9 cellular contexts compared by ENCODE assay signal in genomic region chr16:68707341-68708152, GRCh38. TPM values are rescaled to one million over a fixed set of nuclear protein-coding genes. Genes with fewer than 3 reads are reported as not detected.
DNase-seq lines count a peak whose midpoint lies in the region; ATAC-seq and TF ChIP-seq lines count a peak whose summit lies in the region.
"Had no signal": no experiment of that assay in that cellular context is flagged by ENCODE, and none has a peak within 500 bp of the region (broad histone marks: within the 10 kb centered on the region; RNA-seq: fewer than 3 reads in every experiment).

No MANE protein-coding gene starts in this region.

- POLR2A ChIA-PET in HEK293 (lab: Yijun Ruan, JAX) = no interaction called here

- H3K27ac ChIP-seq in HEK293 (ENCODE audit: extremely low read depth, low read depth, low read length) (no peak overlapping the region), left ventricle myocardium inferior (replicated peaks) (no peak overlapping the region)
- H3K27ac ChIP-seq: VCaP had no signal

- DNase-seq in T1000 (lab: John Stamatoyannopoulos, UW) (peak; percentile 64), left ventricle myocardium inferior (peak; percentile 38), sciatic nerve (ENCODE audit: low spot score) (no peak), NCI-H1417 (lab: John Stamatoyannopoulos, UW) (no peak)
- no peak for DNase-seq in stimulated activated CD4-positive, alpha-beta T cell treated with anti-CD3 and anti-CD28 coated beads, Interleukin-4, amount 100 ng/mL, for 24 hours
- DNase-seq in activated T-cell treated with anti-CD3 and anti-CD28 coated beads, Interleukin-2, amount 50 U/mL, for 1 hour = no peak

- CTCF ChIA-PET in HEK293 (lab: Yijun Ruan, JAX) = interaction anchor here (0.5 to 1.7 kb wide), 7 partner anchors 79 to 179 kb away, joined by 3 to 5 read pairs (median 4); no protein-coding TSS in a partner anchor

- no peaks in the 10 kb centered on the region for H3K4me1 ChIP-seq in HEK293 (ENCODE audit: control insufficient read depth, insufficient read depth, low read length)
- no peaks in the 10 kb centered on the region for H3K4me1 ChIP-seq in left ventricle myocardium inferior

- intact Hi-C loops in left ventricle myocardium inferior (cut with micrococcal nuclease) = no loop called here
- intact Hi-C loops in sciatic nerve (cut with DNase I) = no loop called here

- H3K36me3 ChIP-seq in HEK293 (ENCODE audit: control insufficient read depth in 2 of 2, insufficient read depth in 1 of 2, low read length in 2 of 2) (no peaks in the 10 kb centered on the region), left ventricle myocardium inferior (no peaks in the 10 kb centered on the region)

- ATAC-seq in sciatic nerve (peak; percentile 51), GM19463 (IDR thresholded peaks at IDR 0.05; ENCODE audit: unreplicated experiment) (no peak)

- peaks cover 37% of the 10 kb centered on the region for H3K27me3 ChIP-seq in left ventricle myocardium inferior (ENCODE audit: low read depth)

- TF ChIP-seq CTCF in HEK293 (tag by site-specific recombination; IDR thresholded peaks at IDR 0.05) (no peak), left ventricle myocardium inferior (IDR thresholded peaks at IDR 0.05; ENCODE audit: borderline replicate concordance) (no peak)

- no peaks in the 10 kb centered on the region for H3K9me3 ChIP-seq in HEK293 (ENCODE audit: control insufficient read depth, insufficient read depth, low read depth, low read length)
- H3K9me3 ChIP-seq in left ventricle myocardium inferior (replicated peaks) = no peaks in the 10 kb centered on the region

- H3K4me3 ChIP-seq in HEK293 (ENCODE audit: low read depth, low read length) (no peak overlapping the region), left ventricle myocardium inferior (no peak overlapping the region)

TF ChIP-seq in HEK293, 187 proteins besides CTCF, POLR2A, EP300 and RAD21:
- TF ChIP-seq ZNF510 (tag by site-specific recombination; IDR thresholded peaks at IDR 0.05; ENCODE audit: insufficient replicate concordance) = no peak
- no peak for TF ChIP-seq ZNF19 (tag by site-specific recombination; IDR thresholded peaks at IDR 0.05; ENCODE audit: low read depth)
- TF ChIP-seq KLF1 (tag by site-specific recombination; IDR thresholded peaks at IDR 0.05) = peak; percentile 47

RNA-seq across cellular contexts. Expression of gene CDH1, which starts 29.5 kb away (rescaled TPM):
- total RNA-seq in left ventricle myocardium inferior = 0.11 TPM
- total RNA-seq in sciatic nerve = 55.7 TPM

Comparison
In these comparisons a context has a peak if more than half of its experiments do, and no peak if none do; other contexts are left out.
1. DNase-seq: peak in T1000 (single experiment) and left ventricle myocardium inferior (single experiment); none in sciatic nerve (single experiment), NCI-H1417 (0 of 3), stimulated activated CD4-positive, alpha-beta T cell treated with anti-CD3 and anti-CD28 coated beads, Interleukin-4, amount 100 ng/mL, for 24 hours (single experiment) and activated T-cell treated with anti-CD3 and anti-CD28 coated beads, Interleukin-2, amount 50 U/mL, for 1 hour (single experiment).
2. RNA of gene CDH1, which starts 29.5 kb away (total RNA-seq): 55.7 TPM in sciatic nerve (single experiment); 0.11 TPM in left ventricle myocardium inferior (single experiment); every median in the first group is over 10 times any median in the second.